1 cellular context compared by ENCODE assay signal in genomic region chr1:204354579-204354978, GRCh38.
TF ChIP-seq lines count a peak whose summit lies in the region.

No MANE protein-coding gene starts in this region.

TF ChIP-seq in HEK293, 187 proteins besides CTCF, POLR2A, EP300 and RAD21:
- TF ChIP-seq PRDM2 (tag by site-specific recombination; IDR thresholded peaks at IDR 0.05; ENCODE audit: borderline replicate concordance) (no peak), ZNF777 (tag by site-specific recombination; IDR thresholded peaks at IDR 0.05; ENCODE audit: borderline replicate concordance) (no peak), ZNF596 (tag by site-specific recombination; IDR thresholded peaks at IDR 0.05) (no peak), OVOL3 (tag by site-specific recombination; IDR thresholded peaks at IDR 0.05) (no peak), KLF1 (tag by site-specific recombination; IDR thresholded peaks at IDR 0.05) (no peak), OSR2 (tag by site-specific recombination; IDR thresholded peaks at IDR 0.05) (peak; percentile 64)
- TF ChIP-seq, protein P1, sequence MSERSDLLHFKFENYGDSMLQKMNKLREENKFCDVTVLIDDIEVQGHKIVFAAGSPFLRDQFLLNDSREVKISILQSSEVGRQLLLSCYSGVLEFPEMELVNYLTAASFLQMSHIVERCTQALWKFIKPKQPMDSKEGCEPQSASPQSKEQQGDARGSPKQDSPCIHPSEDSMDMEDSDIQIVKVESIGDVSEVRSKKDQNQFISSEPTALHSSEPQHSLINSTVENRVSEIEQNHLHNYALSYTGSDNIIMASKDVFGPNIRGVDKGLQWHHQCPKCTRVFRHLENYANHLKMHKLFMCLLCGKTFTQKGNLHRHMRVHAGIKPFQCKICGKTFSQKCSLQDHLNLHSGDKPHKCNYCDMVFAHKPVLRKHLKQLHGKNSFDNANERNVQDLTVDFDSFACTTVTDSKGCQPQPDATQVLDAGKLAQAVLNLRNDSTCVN (tag by site-specific recombination; optimal IDR thresholded peaks at IDR 0.05), result no peak
